In genomic region chr20:62739067-62739466, GRCh38 we compare ENCODE assay signal across 1 cellular context.
TF ChIP-seq lines count a peak whose summit lies in the region.

No MANE protein-coding gene starts in this region.

TF ChIP-seq in A549, 52 proteins besides CTCF, POLR2A, EP300 and RAD21:
- TF ChIP-seq RFX5 (IDR thresholded peaks at IDR 0.05), result no peak
- TF ChIP-seq NPAS2 (CRISPR knock-in tag; IDR thresholded peaks at IDR 0.05; ENCODE audit: borderline replicate concordance), result no peak
- no peak for TF ChIP-seq CHD4 (IDR thresholded peaks at IDR 0.05; ENCODE audit: borderline replicate concordance)
- TF ChIP-seq BHLHE40 (IDR thresholded peaks at IDR 0.05; ENCODE audit: low read depth, low read length), result no peak
- TF ChIP-seq FOSB (CRISPR knock-in tag; IDR thresholded peaks at IDR 0.05), result no peak
- TF ChIP-seq HOXB13 (CRISPR knock-in tag; IDR thresholded peaks at IDR 0.05; ENCODE audit: low read depth), result no peak
- TF ChIP-seq SREBF2 (IDR thresholded peaks at IDR 0.05), result no peak
- no peak for TF ChIP-seq ZC3H11A (IDR thresholded peaks at IDR 0.05)
- no peak for TF ChIP-seq JUN (IDR thresholded peaks at IDR 0.05)
- TF ChIP-seq ZSCAN20 (CRISPR knock-in tag; IDR thresholded peaks at IDR 0.05), result no peak
TF ChIP-seq in A549: peak in this region for 0.
